In genomic region chr3:119463171-119464169, GRCh38 we compare ENCODE assay signal across 8 cellular contexts. TPM values are rescaled to one million over a fixed set of nuclear protein-coding genes. Genes with fewer than 3 reads are reported as not detected.
DNase-seq lines count a peak whose midpoint lies in the region; ATAC-seq and TF ChIP-seq lines count a peak whose summit lies in the region.

Gene TMEM39A (minus strand): TSS chr3:119463615. CDS start chr3:119462074, 1,541 bp downstream.

- peak within 1 kb of the TSS; percentile 97 for H3K4me3 Mint-ChIP-seq in progenitor cell of endocrine pancreas (ENCODE audit: low read depth)

- H3K4me1 ChIP-seq in left ventricle myocardium inferior, result peaks cover 56% of the 10 kb centered on the region

- H3K36me3 Mint-ChIP-seq in progenitor cell of endocrine pancreas (ENCODE audit: insufficient read depth), result no peaks in the 10 kb centered on the region

- peaks cover 33% of the 10 kb centered on the region for H3K36me3 ChIP-seq in left ventricle myocardium inferior

- ATAC-seq in GM18498 (IDR thresholded peaks at IDR 0.05; ENCODE audit: unreplicated experiment) (peak; percentile 93), HG02938 (IDR thresholded peaks at IDR 0.05; ENCODE audit: unreplicated experiment) (peak; percentile 93)

- intact Hi-C loops in left ventricle myocardium inferior (cut with micrococcal nuclease), result no loop called here

- peaks cover 4% of the 10 kb centered on the region for H3K9me3 Mint-ChIP-seq in progenitor cell of endocrine pancreas (ENCODE audit: low read depth)

- H3K27ac Mint-ChIP-seq in progenitor cell of endocrine pancreas, result peak within 1 kb of the TSS; percentile 99

- H3K4me1 Mint-ChIP-seq in progenitor cell of endocrine pancreas (ENCODE audit: low read depth), result peaks cover 16% of the 10 kb centered on the region

- peak within 1 kb of the TSS; percentile 83 for H3K4me3 ChIP-seq in left ventricle myocardium inferior

- H3K27ac ChIP-seq in angular gyrus (ENCODE audit: low read depth, low read length) (peak within 1 kb of the TSS; percentile 98), left ventricle myocardium inferior (replicated peaks) (peak within 1 kb of the TSS; percentile 87)

- peak; percentile 49 for TF ChIP-seq CTCF in left ventricle myocardium inferior (IDR thresholded peaks at IDR 0.05; ENCODE audit: borderline replicate concordance)
- peak; percentile 20 for TF ChIP-seq CTCF in progenitor cell of endocrine pancreas (IDR thresholded peaks at IDR 0.05; ENCODE audit: unreplicated experiment)

- H3K9me3 ChIP-seq in left ventricle myocardium inferior (replicated peaks), result no peaks in the 10 kb centered on the region

- no peaks in the 10 kb centered on the region for H3K27me3 ChIP-seq in left ventricle myocardium inferior (ENCODE audit: low read depth)

- DNase-seq in NCI-H187 (lab: John Stamatoyannopoulos, UW) (peak; percentile 95 to 97), T-helper 2 cell (peak; percentile 97 to 99 (median 98)), left ventricle myocardium inferior (peak; percentile 100), progenitor cell of endocrine pancreas (ENCODE audit: low spot score, unreplicated experiment) (peak; percentile 98), ureter (ENCODE audit: low spot score) (peak; percentile 100)

- peaks cover 4% of the 10 kb centered on the region for H3K27me3 Mint-ChIP-seq in progenitor cell of endocrine pancreas

RNA-seq across cellular contexts. Expression of gene TMEM39A, which starts in this region (rescaled TPM):
- total RNA-seq in left ventricle myocardium inferior (12.2 TPM), progenitor cell of endocrine pancreas (48.3 and 51.6 TPM in 2 replicates), ureter (37.0 TPM)

Comparison
In these comparisons a context has a peak if more than half of its experiments do, and no peak if none do; other contexts are left out.
1. Peak in every context shown above with its lines: DNase-seq, ATAC-seq, H3K4me3 ChIP-seq and H3K27ac ChIP-seq.